ENCODE assay signal across 13 cellular contexts in the genomic region with DNA sequence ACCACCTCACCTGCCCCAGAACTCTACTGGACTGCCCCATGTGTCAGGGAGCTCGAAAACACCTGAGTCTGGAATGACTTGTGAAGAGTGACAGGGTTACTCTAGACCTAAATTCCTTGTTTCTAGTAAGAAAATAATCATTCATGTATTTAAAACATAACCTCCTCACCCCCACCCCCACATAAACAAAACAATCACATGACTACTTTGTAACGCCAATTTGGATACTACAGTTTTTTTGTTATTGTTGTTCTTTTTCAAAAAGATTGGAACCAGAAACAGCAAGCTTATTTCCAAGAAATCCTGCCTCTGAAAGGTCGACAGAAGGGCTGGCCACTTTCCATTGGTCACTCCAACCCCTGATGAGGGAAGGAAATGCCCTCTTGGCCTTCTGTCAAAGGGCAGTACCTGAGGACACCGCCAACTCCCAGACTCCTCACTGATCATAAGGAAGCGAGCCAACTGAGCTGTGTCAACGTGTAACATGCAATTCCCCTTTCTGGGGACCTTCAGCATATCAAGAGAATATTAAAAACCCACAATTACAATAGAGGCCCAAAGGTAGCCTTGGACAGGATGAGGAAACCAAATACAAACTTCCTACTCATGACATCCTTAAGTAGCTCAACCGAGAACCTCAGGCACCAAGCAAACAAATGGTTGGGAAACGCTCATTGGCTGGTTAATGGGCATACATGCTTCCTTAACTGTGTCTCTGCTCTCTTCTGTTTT. TPM values are rescaled to one million over a fixed set of nuclear protein-coding genes. Genes with fewer than 3 reads are reported as not detected.
DNase-seq lines count a peak whose midpoint lies in the region; ATAC-seq and TF ChIP-seq lines count a peak whose summit lies in the region.
"Had no signal": no experiment of that assay in that cellular context is flagged by ENCODE, and none has a peak within 500 bp of the region (broad histone marks: within the 10 kb centered on the region; RNA-seq: fewer than 3 reads in every experiment).

No MANE protein-coding gene starts in this region.

- DNase-seq in activated B cell treated with CpG ODN at 0.5 μM for 24 hours, result no peak
- peak; percentile 37 to 58 for DNase-seq in left colon
- DNase-seq in stimulated activated effector memory CD8-positive, alpha-beta T cell treated with anti-CD3 and anti-CD28 coated beads, Interleukin-12 subunit alpha, Interleukin-12 subunit beta, amount 100 ng/mL, for 72 hours (ENCODE audit: low spot score in 2 of 2), result no peak
- DNase-seq in progenitor cell of endocrine pancreas (ENCODE audit: low spot score, unreplicated experiment), result no peak
- DNase-seq in SKM-1 (lab: John Stamatoyannopoulos, UW; ENCODE audit: unreplicated experiment), result no peak
- no peak for DNase-seq in stimulated activated CD4-positive, alpha-beta T cell treated with anti-CD3 and anti-CD28 coated beads, Interleukin-15, amount 100 ng/mL, for 24 hours
- no peak for DNase-seq in kidney glomerular epithelial cell (lab: John Stamatoyannopoulos, UW)
- DNase-seq: activated CD8-positive, alpha-beta memory T cell treated with anti-CD3 and anti-CD28 coated beads, Interleukin-2, amount 10 ng/mL, durations not matched to agents 7 days and 5 days; foreskin melanocyte; NCI-H2081; stimulated activated CD4-positive, alpha-beta T cell treated with anti-CD3 and anti-CD28 coated beads, Interleukin-4, amount 100 ng/mL, for 4 hours had no signal

- intact Hi-C loops in activated B cell treated with CpG ODN at 0.5 μM for 24 hours (cut with micrococcal nuclease) (loop anchor here (5.0 to 10.0 kb wide), 3 partner anchors 266 to 1513 kb away; partner anchors contain the start of gene JARID2), left colon (cut with DNase I, micrococcal nuclease) (no loop called here)

- peaks cover 23 to 30% (median 29%) of the 10 kb centered on the region in 3 donors for H3K4me1 Mint-ChIP-seq in IgD-negative memory B cell
- peaks cover 34% of the 10 kb centered on the region for H3K4me1 Mint-ChIP-seq in activated B cell treated with CpG ODN at 0.5 μM for 24 hours
- peaks cover 29% of the 10 kb centered on the region for H3K4me1 Mint-ChIP-seq in stimulated activated effector memory CD8-positive, alpha-beta T cell treated with anti-CD3 and anti-CD28 coated beads, Interleukin-12 subunit alpha, Interleukin-12 subunit beta, amount 100 ng/mL, for 72 hours
- H3K4me1 Mint-ChIP-seq in progenitor cell of endocrine pancreas (ENCODE audit: low read depth), result peaks cover 22% of the 10 kb centered on the region

- no peak for TF ChIP-seq CTCF in activated B cell treated with CpG ODN at 0.5 μM for 24 hours (IDR thresholded peaks at IDR 0.05)
- TF ChIP-seq CTCF in progenitor cell of endocrine pancreas (IDR thresholded peaks at IDR 0.05; ENCODE audit: unreplicated experiment), result no peak

- H3K27ac Mint-ChIP-seq in IgD-negative memory B cell (peak overlapping the region in 2 of 3 donors; percentile 13 to 33), activated B cell treated with CpG ODN at 0.5 μM for 24 hours (peak overlapping the region; percentile 43), progenitor cell of endocrine pancreas (no peak overlapping the region)
- peak overlapping the region; percentile 6 for H3K27ac Mint-ChIP-seq in stimulated activated effector memory CD8-positive, alpha-beta T cell treated with anti-CD3 and anti-CD28 coated beads, Interleukin-12 subunit alpha, Interleukin-12 subunit beta, amount 100 ng/mL, for 72 hours
- H3K27ac Mint-ChIP-seq: activated CD8-positive, alpha-beta memory T cell treated with anti-CD3 and anti-CD28 coated beads, Interleukin-2, amount 10 ng/mL, durations not matched to agents 7 days and 5 days had no signal

- H3K36me3 Mint-ChIP-seq in IgD-negative memory B cell (no peaks in the 10 kb centered on the region), activated B cell treated with CpG ODN at 0.5 μM for 24 hours (ENCODE audit: low read depth) (peaks cover 11% of the 10 kb centered on the region), progenitor cell of endocrine pancreas (ENCODE audit: insufficient read depth) (no peaks in the 10 kb centered on the region)
- peaks cover 4% of the 10 kb centered on the region for H3K36me3 Mint-ChIP-seq in stimulated activated effector memory CD8-positive, alpha-beta T cell treated with anti-CD3 and anti-CD28 coated beads, Interleukin-12 subunit alpha, Interleukin-12 subunit beta, amount 100 ng/mL, for 72 hours

- CTCF ChIA-PET in activated B cell treated with CpG ODN at 0.5 μM for 24 hours (lab: Charles Lee), result interaction anchor here (2.7 kb wide), 1 partner anchor 16 kb away, joined by 8 read pairs; no protein-coding TSS in a partner anchor

- ATAC-seq in activated B cell treated with CpG ODN at 0.5 μM for 24 hours (ENCODE audit: low read depth) (no peak), left colon (peak; percentile 40)
- ATAC-seq in stimulated activated effector memory CD8-positive, alpha-beta T cell treated with anti-CD3 and anti-CD28 coated beads, Interleukin-12 subunit alpha, Interleukin-12 subunit beta, amount 100 ng/mL, for 72 hours, result no peak
- ATAC-seq: activated CD8-positive, alpha-beta memory T cell treated with anti-CD3 and anti-CD28 coated beads, Interleukin-2, amount 10 ng/mL, durations not matched to agents 7 days and 5 days; HCT116 had no signal

- peak overlapping the region in 2 of 4 donors; percentile 49 to 63 for H3K4me3 Mint-ChIP-seq in IgD-negative memory B cell
- no peak overlapping the region for H3K4me3 Mint-ChIP-seq in activated B cell treated with CpG ODN at 0.5 μM for 24 hours
- no peak overlapping the region for H3K4me3 Mint-ChIP-seq in stimulated activated effector memory CD8-positive, alpha-beta T cell treated with anti-CD3 and anti-CD28 coated beads, Interleukin-12 subunit alpha, Interleukin-12 subunit beta, amount 100 ng/mL, for 72 hours
- H3K4me3 Mint-ChIP-seq in progenitor cell of endocrine pancreas (ENCODE audit: low read depth), result no peak overlapping the region
- H3K4me3 Mint-ChIP-seq: activated CD8-positive, alpha-beta memory T cell treated with anti-CD3 and anti-CD28 coated beads, Interleukin-2, amount 10 ng/mL, durations not matched to agents 7 days and 5 days had no signal

- H3K27me3 Mint-ChIP-seq in IgD-negative memory B cell, result no peaks in the 10 kb centered on the region
- H3K27me3 Mint-ChIP-seq in activated B cell treated with CpG ODN at 0.5 μM for 24 hours, result no peaks in the 10 kb centered on the region
- no peaks in the 10 kb centered on the region for H3K27me3 Mint-ChIP-seq in progenitor cell of endocrine pancreas
- H3K27me3 Mint-ChIP-seq: activated CD8-positive, alpha-beta memory T cell treated with anti-CD3 and anti-CD28 coated beads, Interleukin-2, amount 10 ng/mL, durations not matched to agents 7 days and 5 days had no signal

- POLR2A ChIA-PET in activated B cell treated with CpG ODN at 0.5 μM for 24 hours (lab: Charles Lee), result interaction anchor here (0.5 to 0.6 kb wide), 2 partner anchors 262 to 1802 kb away, joined by 3 read pairs; no protein-coding TSS in a partner anchor

- no peaks in the 10 kb centered on the region for H3K9me3 Mint-ChIP-seq in IgD-negative memory B cell
- H3K9me3 Mint-ChIP-seq in activated B cell treated with CpG ODN at 0.5 μM for 24 hours, result no peaks in the 10 kb centered on the region
- no peaks in the 10 kb centered on the region for H3K9me3 Mint-ChIP-seq in stimulated activated effector memory CD8-positive, alpha-beta T cell treated with anti-CD3 and anti-CD28 coated beads, Interleukin-12 subunit alpha, Interleukin-12 subunit beta, amount 100 ng/mL, for 72 hours
- no peaks in the 10 kb centered on the region for H3K9me3 Mint-ChIP-seq in progenitor cell of endocrine pancreas (ENCODE audit: low read depth)

RNA-seq across cellular contexts. Expression of gene MCUR1, which starts 2.6 kb away (rescaled TPM):
- polyA plus RNA-seq in IgD-negative memory B cell, result 18.0 TPM
- total RNA-seq in activated B cell treated with CpG ODN at 0.5 μM for 24 hours (13.6 and 14.1 TPM in 2 replicates), left colon (10 to 100 TPM; 41.3 to 47.9 TPM), progenitor cell of endocrine pancreas (20.6 and 22.7 TPM in 2 replicates)

Comparison
In these comparisons a context has a peak if more than half of its experiments do, and no peak if none do; other contexts are left out.
1. DNase-seq: peak in left colon (2 of 2); none in activated B cell treated with CpG ODN at 0.5 μM for 24 hours (single experiment), stimulated activated effector memory CD8-positive, alpha-beta T cell treated with anti-CD3 and anti-CD28 coated beads, Interleukin-12 subunit alpha, Interleukin-12 subunit beta, amount 100 ng/mL, for 72 hours (0 of 2), progenitor cell of endocrine pancreas (single experiment), SKM-1 (single experiment), stimulated activated CD4-positive, alpha-beta T cell treated with anti-CD3 and anti-CD28 coated beads, Interleukin-15, amount 100 ng/mL, for 24 hours (single experiment) and kidney glomerular epithelial cell (single experiment).